ENCODE assay signal across 13 cellular contexts in the genomic region with DNA sequence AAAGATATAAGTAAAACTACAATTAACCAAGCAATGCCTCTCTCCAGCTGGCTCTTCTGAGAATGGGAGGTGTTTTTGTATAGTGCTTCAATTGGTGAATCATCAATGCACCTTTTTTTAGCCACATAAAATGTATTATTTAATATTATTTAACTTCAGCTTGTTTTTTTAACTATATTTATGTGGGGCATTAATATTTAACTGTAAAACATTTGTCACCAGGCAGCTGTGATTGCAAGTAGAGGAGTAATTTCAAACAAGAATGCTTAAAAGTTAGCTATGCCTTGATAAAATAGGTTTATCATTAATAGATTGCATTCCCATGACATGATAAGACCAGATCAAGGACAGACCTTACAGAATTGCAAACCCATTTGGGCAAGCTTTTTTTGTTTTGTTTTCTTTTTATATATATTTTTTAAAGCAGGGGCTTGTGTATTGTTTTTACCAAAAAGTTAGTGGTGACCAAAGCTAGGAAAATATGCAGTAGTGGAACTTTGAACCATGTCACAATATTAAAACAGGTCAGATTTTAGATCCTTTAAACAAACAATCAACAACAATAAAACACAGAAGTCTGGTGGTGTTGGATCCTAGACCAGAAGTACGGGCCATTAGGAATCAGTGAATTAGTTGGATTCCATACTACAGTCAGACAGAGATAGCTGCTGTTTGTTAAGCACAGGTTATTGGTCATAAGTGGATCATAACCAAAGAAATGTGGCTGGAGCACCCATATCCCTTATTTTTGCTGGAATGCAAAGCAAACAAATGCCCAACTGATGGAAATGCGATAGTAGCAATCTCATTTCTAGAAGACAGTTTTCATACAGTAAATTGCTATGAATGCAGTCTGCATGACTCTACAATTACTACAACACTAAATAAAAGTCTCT. TPM values are rescaled to one million over a fixed set of nuclear protein-coding genes. Genes with fewer than 3 reads are reported as not detected.
DNase-seq lines count a peak whose midpoint lies in the region; ATAC-seq and TF ChIP-seq lines count a peak whose summit lies in the region.
"Had no signal": no experiment of that assay in that cellular context is flagged by ENCODE, and none has a peak within 500 bp of the region (broad histone marks: within the 10 kb centered on the region; RNA-seq: fewer than 3 reads in every experiment).

No MANE protein-coding gene starts in this region.

- peak overlapping the region; percentile 67 for H3K9ac ChIP-seq in KMS-11

- no peak for TF ChIP-seq EP300 in tibial nerve (IDR thresholded peaks at IDR 0.05)

- H3K27ac ChIP-seq in KMS-11 (peak overlapping the region; percentile 61), left lung (peak overlapping the region; percentile 86 to 88), tibial nerve (peak overlapping the region in 3 of 4 donors; percentile 43 to 96 (median 90))

- H3K4me2 ChIP-seq in KMS-11, result peak overlapping the region; percentile 88

- peaks cover 34% of the 10 kb centered on the region for H3K4me1 Mint-ChIP-seq in MCF 10A (ENCODE audit: insufficient read depth, unreplicated experiment)
- peaks cover 10% of the 10 kb centered on the region for H3K4me1 Mint-ChIP-seq in activated CD8-positive, alpha-beta T cell treated with anti-CD3 and anti-CD28 coated beads for 36 hours (ENCODE audit: low read depth)

- H3K4me1 ChIP-seq in KMS-11 (ENCODE audit: low read depth, poor library complexity, severe bottlenecking), result peaks cover 55% of the 10 kb centered on the region
- H3K4me1 ChIP-seq in left lung, result peaks cover 0 to 22% of the 10 kb centered on the region in 2 donors
- H3K4me1 ChIP-seq in tibial nerve, result peaks cover 0 to 39% (median 0%) of the 10 kb centered on the region in 4 donors

- no peaks in the 10 kb centered on the region for H4K20me1 ChIP-seq in KMS-11 (ENCODE audit: insufficient read depth)

- H3K4me3 Mint-ChIP-seq in MCF 10A (ENCODE audit: unreplicated experiment), result peak overlapping the region; percentile 87
- no peak overlapping the region for H3K4me3 Mint-ChIP-seq in activated CD8-positive, alpha-beta T cell treated with anti-CD3 and anti-CD28 coated beads for 36 hours
- H3K4me3 Mint-ChIP-seq: activated CD8-positive, alpha-beta T cell treated with anti-CD3 and anti-CD28 coated beads, Interleukin-2, amount 10 ng/mL, durations not matched to agents 7 days and 5 days had no signal

- DNase-seq in MCF 10A (ENCODE audit: unreplicated experiment) (no peak), left lung (no peak), tibial nerve (ENCODE audit: low spot score in 2 of 2) (no peak), NCI-H1436 treated with DMSO at 0.1 percent for 48 hours (lab: John Stamatoyannopoulos, UW) (no peak), ecto neural progenitor cell (ENCODE audit: low spot score) (no peak)
- DNase-seq in activated CD8-positive, alpha-beta T cell treated with anti-CD3 and anti-CD28 coated beads for 36 hours, result no peak
- DNase-seq: activated CD8-positive, alpha-beta T cell treated with anti-CD3 and anti-CD28 coated beads, Interleukin-2, amount 10 ng/mL, durations not matched to agents 7 days and 5 days; activated effector memory CD4-positive, alpha-beta T cell treated with Interleukin-2 at 50 U/mL for 16 hours; Calu3; KBM-7; NCI-H187 treated with DMSO at 0.1 percent for 48 hours; NCI-H526 treated with DMSO at 0.1 percent for 48 hours had no signal

- H3K36me3 Mint-ChIP-seq in MCF 10A (ENCODE audit: insufficient read depth, unreplicated experiment), result peaks cover 45% of the 10 kb centered on the region
- H3K36me3 Mint-ChIP-seq in activated CD8-positive, alpha-beta T cell treated with anti-CD3 and anti-CD28 coated beads for 36 hours (ENCODE audit: low read depth), result no peaks in the 10 kb centered on the region

- intact Hi-C loops in MCF 10A (cut with micrococcal nuclease) (loop anchor here (5.0 kb wide), 1 partner anchor 85 kb away; no protein-coding TSS in a partner anchor), left lung (cut with DNase I) (no loop called here)
- intact Hi-C loops in activated CD8-positive, alpha-beta T cell treated with anti-CD3 and anti-CD28 coated beads for 36 hours (cut with micrococcal nuclease), result no loop called here

- POLR2A ChIA-PET in MCF 10A (lab: Yijun Ruan, JAX), result interaction anchor here (0.6 to 14.6 kb wide), 27 partner anchors 8 to 290 kb away, joined by 3 to 241 read pairs (median 6); a partner anchor contains a TSS
- POLR2A ChIA-PET in activated CD8-positive, alpha-beta T cell treated with anti-CD3 and anti-CD28 coated beads for 36 hours (lab: Charles Lee), result no interaction called here

- H3K27me3 Mint-ChIP-seq in MCF 10A (ENCODE audit: insufficient read depth, unreplicated experiment), result no peaks in the 10 kb centered on the region
- H3K27me3 Mint-ChIP-seq in activated CD8-positive, alpha-beta T cell treated with anti-CD3 and anti-CD28 coated beads for 36 hours, result peaks cover 44% of the 10 kb centered on the region

- TF ChIP-seq CTCF in KMS-11 (conservative IDR thresholded peaks at IDR 0.05; ENCODE audit: low read depth, low read length) (no peak), MCF 10A (IDR thresholded peaks at IDR 0.05; ENCODE audit: unreplicated experiment) (no peak), left lung (IDR thresholded peaks at IDR 0.05) (no peak), tibial nerve (IDR thresholded peaks at IDR 0.05) (no peak)
- TF ChIP-seq CTCF in activated CD8-positive, alpha-beta T cell treated with anti-CD3 and anti-CD28 coated beads for 36 hours (IDR thresholded peaks at IDR 0.05), result no peak

- no peaks in the 10 kb centered on the region for H3K9me3 Mint-ChIP-seq in MCF 10A (ENCODE audit: unreplicated experiment)
- no peaks in the 10 kb centered on the region for H3K9me3 Mint-ChIP-seq in activated CD8-positive, alpha-beta T cell treated with anti-CD3 and anti-CD28 coated beads for 36 hours

- BruUV-seq in MCF 10A (replicated peaks; lab: Mats Ljungman, UMichigan), result no TSS peak

- H3K79me2 ChIP-seq in KMS-11 (ENCODE audit: insufficient read depth, low read depth), result peaks cover 10% of the 10 kb centered on the region; the same call in 1 of the 2 replicates

- peak overlapping the region; percentile 86 for H3K27ac Mint-ChIP-seq in MCF 10A (ENCODE audit: low read depth, unreplicated experiment)
- no peak overlapping the region for H3K27ac Mint-ChIP-seq in activated CD8-positive, alpha-beta T cell treated with anti-CD3 and anti-CD28 coated beads for 36 hours
- H3K27ac Mint-ChIP-seq: activated CD8-positive, alpha-beta T cell treated with anti-CD3 and anti-CD28 coated beads, Interleukin-2, amount 10 ng/mL, durations not matched to agents 7 days and 5 days had no signal

- H3K27me3 ChIP-seq in KMS-11 (ENCODE audit: insufficient read depth, low read depth) (no peaks in the 10 kb centered on the region), left lung (peaks cover 0 to 39% of the 10 kb centered on the region in 2 donors), tibial nerve (no peaks in the 10 kb centered on the region)

- no peak for ATAC-seq in left lung
- no peak for ATAC-seq in activated CD8-positive, alpha-beta T cell treated with anti-CD3 and anti-CD28 coated beads for 36 hours
- ATAC-seq: activated CD8-positive, alpha-beta T cell treated with anti-CD3 and anti-CD28 coated beads, Interleukin-2, amount 10 ng/mL, durations not matched to agents 7 days and 5 days had no signal

- TF ChIP-seq POLR2A in tibial nerve (IDR thresholded peaks at IDR 0.05), result no peak

- H3K36me3 ChIP-seq in KMS-11 (ENCODE audit: insufficient read depth) (peaks cover 5% of the 10 kb centered on the region; the same call in 1 of the 2 replicates), left lung (peaks cover 0 to 7% of the 10 kb centered on the region in 2 donors), tibial nerve (peaks cover 0 to 9% (median 0%) of the 10 kb centered on the region in 3 donors)

- H3K9me3 ChIP-seq in left lung (no peaks in the 10 kb centered on the region), tibial nerve (no peaks in the 10 kb centered on the region)

- H3K4me3 ChIP-seq in KMS-11 (IDR thresholded peaks at IDR 0.05; ENCODE audit: insufficient read depth, low read depth, low read length), result no peak overlapping the region
- peak overlapping the region in 1 of 2 donors; percentile 60 for H3K4me3 ChIP-seq in left lung
- H3K4me3 ChIP-seq in tibial nerve, result peak overlapping the region in 1 of 4 donors; percentile 78

- H2AFZ ChIP-seq in KMS-11 (ENCODE audit: low read depth), result no peak overlapping the region

- WGBS in tibial nerve, 2 donors, result 69 to 74% methylated on average over 2 of the region's 2 CpGs

- CTCF ChIA-PET in MCF 10A (lab: Yijun Ruan, JAX), result interaction anchor here (0.6 to 2.8 kb wide), 12 partner anchors 9 to 296 kb away, joined by 3 to 37 read pairs (median 3); no protein-coding TSS in a partner anchor
- CTCF ChIA-PET in activated CD8-positive, alpha-beta T cell treated with anti-CD3 and anti-CD28 coated beads for 36 hours (lab: Charles Lee), result interaction anchor here (0.9 to 1.8 kb wide), 4 partner anchors 8 to 89 kb away, joined by 3 to 14 read pairs (median 6); no protein-coding TSS in a partner anchor

RNA-seq across cellular contexts. Expression of a gene that starts 2.9 kb away (rescaled TPM):
- 155 and 171 TPM in 2 replicates for total RNA-seq in MCF 10A (2022)
- total RNA-seq in left lung, result 100 to 1,000 TPM; 162 to 210 TPM
- total RNA-seq in tibial nerve, result 100 to 1,000 TPM in 3 of 4 donors, 10 to 100 TPM in 1; 86.4 to 172 (median 132) TPM
- total RNA-seq in activated CD8-positive, alpha-beta T cell treated with anti-CD3 and anti-CD28 coated beads for 36 hours, result not detected
- total RNA-seq: activated CD8-positive, alpha-beta T cell treated with anti-CD3 and anti-CD28 coated beads, Interleukin-2, amount 10 ng/mL, durations not matched to agents 7 days and 5 days had no signal

RNA-seq across cellular contexts. Expression of a gene that starts 22.4 kb away (rescaled TPM):
- total RNA-seq in MCF 10A (2022) (225 and 267 TPM in 2 replicates), left lung (100 to 1,000 TPM; 377 to 520 TPM), tibial nerve (100 to 1,000 TPM; 196 to 375 (median 312) TPM)
- under 1 TPM; 0.18 to 0.74 TPM for total RNA-seq in activated CD8-positive, alpha-beta T cell treated with anti-CD3 and anti-CD28 coated beads for 36 hours
- total RNA-seq: activated CD8-positive, alpha-beta T cell treated with anti-CD3 and anti-CD28 coated beads, Interleukin-2, amount 10 ng/mL, durations not matched to agents 7 days and 5 days had no signal

Comparison
In these comparisons a context has a peak if more than half of its experiments do, and no peak if none do; other contexts are left out.
1. RNA of a gene that starts 2.9 kb away (total RNA-seq): 162 to 210 TPM in left lung, 155 to 171 TPM in MCF 10A and 86.4 to 172 TPM in tibial nerve; not detected in activated CD8-positive, alpha-beta T cell treated with anti-CD3 and anti-CD28 coated beads for 36 hours; every median in the first group is over 10 times any median in the second.
2. RNA of a gene that starts 22.4 kb away (total RNA-seq): 377 to 520 TPM in left lung, 196 to 375 TPM in tibial nerve and 225 to 267 TPM in MCF 10A; 0.18 to 0.74 TPM in activated CD8-positive, alpha-beta T cell treated with anti-CD3 and anti-CD28 coated beads for 36 hours; every median in the first group is over 100 times any median in the second.
3. Peak in every context shown above with its lines, with median percentiles within 50 percentile points of each other: H3K27ac ChIP-seq.